In the genomic region with DNA sequence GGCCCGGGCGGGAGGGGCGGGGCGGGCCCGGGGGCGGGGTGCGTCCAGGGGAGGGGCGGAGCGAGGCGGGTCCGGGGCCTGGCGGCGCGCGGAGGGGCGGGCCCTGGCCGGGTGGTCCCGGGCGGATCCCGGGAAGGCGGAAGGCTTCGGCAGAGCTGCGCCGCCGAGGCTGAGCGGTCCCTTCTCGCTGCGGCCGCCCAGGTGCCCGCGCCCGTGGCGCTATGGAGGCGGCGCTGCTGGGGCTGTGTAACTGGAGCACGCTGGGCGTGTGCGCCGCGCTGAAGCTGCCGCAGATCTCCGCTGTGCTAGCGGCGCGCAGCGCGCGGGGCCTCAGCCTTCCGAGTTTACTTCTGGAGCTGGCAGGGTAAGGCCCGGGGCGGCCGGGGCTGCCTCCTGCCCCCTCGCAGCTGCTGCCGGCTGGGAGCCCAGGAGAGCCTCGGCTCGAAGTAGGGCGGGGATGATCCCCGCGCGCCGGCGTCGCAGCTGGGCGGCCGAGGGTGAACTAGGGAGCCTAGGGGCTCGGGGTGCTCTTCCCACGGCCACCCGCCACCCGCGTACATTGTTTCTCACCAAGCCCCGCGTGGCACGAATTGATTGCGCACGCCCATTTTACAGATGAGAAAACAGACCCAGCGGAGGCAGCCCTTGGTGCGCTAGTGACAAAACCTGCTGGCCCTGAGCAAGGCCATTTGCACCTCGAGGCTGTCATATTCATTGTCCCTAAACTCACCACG, we compare ENCODE assay signal across 8 cellular contexts. TPM values are rescaled to one million over a fixed set of nuclear protein-coding genes. Genes with fewer than 3 reads are reported as not detected.
DNase-seq lines count a peak whose midpoint lies in the region; ATAC-seq and TF ChIP-seq lines count a peak whose summit lies in the region.

Gene SLC66A3, plus strand, starts transcription at position 142 of the 734 bp plus-strand sequence. Its CDS starts 80 bp downstream, at position 222.

- H3F3A ChIP-seq in SK-N-SH (replicated peaks; ENCODE audit: insufficient read depth): peaks cover 11% of the 10 kb centered on the region

- ATAC-seq in HG02678 (IDR thresholded peaks at IDR 0.05; ENCODE audit: unreplicated experiment): peak; percentile 85

- DNase-seq in stimulated activated CD4-positive, alpha-beta T cell treated with anti-CD3 and anti-CD28 coated beads, Interleukin-15, amount 100 ng/mL, for 48 hours (ENCODE audit: low read depth in 2 of 2): peak; percentile 56 to 59
- no peak for DNase-seq in stimulated activated CD4-positive, alpha-beta T cell treated with anti-CD3 and anti-CD28 coated beads, Interleukin-12 subunit alpha, Interleukin-12 subunit beta, amount 100 ng/mL, for 4 hours
- DNase-seq in NAMALWA (ENCODE audit: low spot score) (peak; percentile 87), SK-N-SH (no peak), mesenteric fat pad (ENCODE audit: low spot score) (peak; percentile 94), tibial nerve (ENCODE audit: low spot score in 2 of 2) (no peak)

- H3K9me3 ChIP-seq in SK-N-SH (no peaks in the 10 kb centered on the region), tibial nerve (no peaks in the 10 kb centered on the region)

- H3K4me1 Mint-ChIP-seq in dendritic cell treated with granulocyte-macrophage colony-stimulating factor and Interleukin-4, amounts not matched to agents 40 ng/mL and 50 ng/mL, for 4 days (ENCODE audit: low read depth): peaks cover 41% of the 10 kb centered on the region

- H2AFZ ChIP-seq in SK-N-SH (ENCODE audit: low read depth): peak within 1 kb of the TSS; percentile 100

- TF ChIP-seq EP300 in SK-N-SH (IDR thresholded peaks at IDR 0.05; ENCODE audit: borderline replicate concordance in 1 of 2, low read depth in 1 of 2, low read length in 1 of 2): no peak; a peak in 1 of 4 replicates
- peak in 1 of 2 donors; percentile 78 for TF ChIP-seq EP300 in tibial nerve (IDR thresholded peaks at IDR 0.05)

- WGBS in SK-N-SH (ENCODE audit: low lambda C conversion rate): 3% methylated on average over 52 of the region's 79 CpGs
- WGBS in tibial nerve, 2 donors: 9 to 14% methylated on average over 17 to 26 of the region's 79 CpGs

- CTCF ChIA-PET in SK-N-SH (lab: Yijun Ruan, JAX): interaction anchor here (0.8 to 5.6 kb wide), 8 partner anchors 8 to 427 kb away, joined by 3 to 41 read pairs (median 4); a partner anchor contains a TSS

- POLR2A ChIA-PET in SK-N-SH (lab: Yijun Ruan, JAX): interaction anchor here (0.6 kb wide), 3 partner anchors 76 to 306 kb away, joined by 3 to 5 read pairs (median 4); no protein-coding TSS in a partner anchor

- H3K9me3 Mint-ChIP-seq in dendritic cell treated with granulocyte-macrophage colony-stimulating factor and Interleukin-4, amounts not matched to agents 40 ng/mL and 50 ng/mL, for 4 days: no peaks in the 10 kb centered on the region

- TF ChIP-seq RAD21 in SK-N-SH (IDR thresholded peaks at IDR 0.05; ENCODE audit: low read length): no peak; the same call in 1 of the 2 replicates

- H3K27ac ChIP-seq in SK-N-SH (ENCODE audit: low read depth in 2 of 2, low read length in 1 of 2) (peak within 1 kb of the TSS; percentile 74 to 82), tibial nerve (peak within 1 kb of the TSS; percentile 60 to 95 (median 93))

- H3K4me1 ChIP-seq in SK-N-SH (ENCODE audit: control insufficient read depth in 1 of 2, insufficient read depth in 2 of 2, low read depth in 1 of 2, low read length in 1 of 2): peaks cover 0 to 19% of the 10 kb centered on the region in 2 experiments; a peak in 1 of 4 replicates
- peaks cover 0 to 35% (median 23%) of the 10 kb centered on the region in 4 donors for H3K4me1 ChIP-seq in tibial nerve

- H3K4me2 ChIP-seq in SK-N-SH: peak within 1 kb of the TSS; percentile 92

- H3K36me3 Mint-ChIP-seq in dendritic cell treated with granulocyte-macrophage colony-stimulating factor and Interleukin-4, amounts not matched to agents 40 ng/mL and 50 ng/mL, for 4 days (ENCODE audit: low read depth): peaks cover 27% of the 10 kb centered on the region

- H3K4me3 Mint-ChIP-seq in dendritic cell treated with granulocyte-macrophage colony-stimulating factor and Interleukin-4, amounts not matched to agents 40 ng/mL and 50 ng/mL, for 4 days: peak within 1 kb of the TSS; percentile 80

- H3K4me3 ChIP-seq in SK-N-SH (ENCODE audit: low read depth in 2 of 2, low read length in 1 of 2) (peak within 1 kb of the TSS; percentile 70 to 84), tibial nerve (peak within 1 kb of the TSS; percentile 55 to 96 (median 94))

- H3K9ac ChIP-seq in SK-N-SH: peak within 1 kb of the TSS; percentile 88

- H3K27me3 Mint-ChIP-seq in dendritic cell treated with granulocyte-macrophage colony-stimulating factor and Interleukin-4, amounts not matched to agents 40 ng/mL and 50 ng/mL, for 4 days: no peaks in the 10 kb centered on the region

- H4K20me1 ChIP-seq in SK-N-SH (ENCODE audit: insufficient read depth): no peaks in the 10 kb centered on the region

- intact Hi-C loops in dendritic cell treated with granulocyte-macrophage colony-stimulating factor and Interleukin-4, amounts not matched to agents 40 ng/mL and 50 ng/mL, for 4 days (cut with micrococcal nuclease): loop anchor here (2.0 kb wide), 1 partner anchor 23 kb away; a partner anchor contains a TSS

- peak; percentile 77 to 85 for TF ChIP-seq POLR2A in tibial nerve (IDR thresholded peaks at IDR 0.05)

- H3K36me3 ChIP-seq in SK-N-SH (replicated peaks in 1 of 2; ENCODE audit: control insufficient read depth in 1 of 2, insufficient read depth in 2 of 2, low read length in 1 of 2): peaks cover 0 to 3% of the 10 kb centered on the region in 2 experiments
- peaks cover 0 to 5% (median 0%) of the 10 kb centered on the region in 3 donors for H3K36me3 ChIP-seq in tibial nerve

- H3K79me2 ChIP-seq in SK-N-SH (ENCODE audit: insufficient read depth): peaks cover 14% of the 10 kb centered on the region; the same call in 1 of the 2 replicates

- H3K27ac Mint-ChIP-seq in dendritic cell treated with granulocyte-macrophage colony-stimulating factor and Interleukin-4, amounts not matched to agents 40 ng/mL and 50 ng/mL, for 4 days: peak within 1 kb of the TSS; percentile 94

- H3K27me3 ChIP-seq in SK-N-SH (ENCODE audit: insufficient read depth) (no peaks in the 10 kb centered on the region), tibial nerve (no peaks in the 10 kb centered on the region)

- peak; percentile 22; the same call in 1 of the 2 replicates for TF ChIP-seq CTCF in SK-N-SH (IDR thresholded peaks at IDR 0.05)
- TF ChIP-seq CTCF in tibial nerve (IDR thresholded peaks at IDR 0.05): peak in 1 of 5 experiments; percentile 49

- H3K9me2 ChIP-seq in SK-N-SH: no peaks in the 10 kb centered on the region

TF ChIP-seq in SK-N-SH, 30 proteins besides CTCF, POLR2A, EP300 and RAD21 (continues in another document):
- TF ChIP-seq NFIC (IDR thresholded peaks at IDR 0.05; ENCODE audit: borderline replicate concordance) (0 out of 2 replicates have a peak, but pooled peaks have one; percentile 16), YY1 (IDR thresholded peaks at IDR 0.05; ENCODE audit: low read depth) (peak; percentile 71), NRF1 (IDR thresholded peaks at IDR 0.05; ENCODE audit: low read depth, low read length) (0 out of 2 replicates have a peak, but pooled peaks have one; percentile 23), MEF2A (IDR thresholded peaks at IDR 0.05; ENCODE audit: borderline replicate concordance, low read depth) (no peak), TCF12 (IDR thresholded peaks at IDR 0.05) (peak; percentile 17; the same call in 1 of the 2 replicates), TEAD4 (IDR thresholded peaks at IDR 0.05; ENCODE audit: borderline replicate concordance, insufficient read depth) (0 out of 2 replicates have a peak, but pooled peaks have one; percentile 37), FOXJ3 (CRISPR knock-in tag; IDR thresholded peaks at IDR 0.05) (0 out of 2 replicates have a peak, but pooled peaks have one; percentile 40), USF1 (IDR thresholded peaks at IDR 0.05; ENCODE audit: borderline replicate concordance, low read depth) (no peak; the same call in 1 of the 2 replicates), GABPA (IDR thresholded peaks at IDR 0.05; ENCODE audit: low read depth) (no peak), EZH2phosphoT487 (IDR thresholded peaks at IDR 0.05; ENCODE audit: borderline replicate concordance, low read depth) (no peak), ELF1 (IDR thresholded peaks at IDR 0.05) (peak; percentile 70; the same call in 1 of the 2 replicates), RXRA (IDR thresholded peaks at IDR 0.05; ENCODE audit: borderline replicate concordance, low read depth) (no peak), TAF1 (IDR thresholded peaks at IDR 0.05; ENCODE audit: borderline replicate concordance, low read depth, low read length) (peak; percentile 77)

RNA-seq across cellular contexts. Expression of gene SLC66A3, which starts in this region (rescaled TPM):
- polyA plus RNA-seq in SK-N-SH (2012; rRNA removed): 49.0 and 53.9 TPM in 2 replicates
- polyA plus RNA-seq in SK-N-SH (2012; cell fraction: cytosol; rRNA removed): 43.8 and 49.4 TPM in 2 replicates
- polyA plus RNA-seq in SK-N-SH (2012; cell fraction: nucleus; rRNA removed): 40.4 and 57.5 TPM in 2 replicates
- total RNA-seq in mesenteric fat pad: 19.9 TPM
- total RNA-seq in tibial nerve: 100 to 1,000 TPM in 3 of 4 donors, 10 to 100 TPM in 1; 49.8 to 120 (median 112) TPM

Comparison
In these comparisons a context has a peak if more than half of its experiments do, and no peak if none do; other contexts are left out.
1. DNase-seq: peak in stimulated activated CD4-positive, alpha-beta T cell treated with anti-CD3 and anti-CD28 coated beads, Interleukin-15, amount 100 ng/mL, for 48 hours (2 of 2), NAMALWA (single experiment) and mesenteric fat pad (single experiment); none in stimulated activated CD4-positive, alpha-beta T cell treated with anti-CD3 and anti-CD28 coated beads, Interleukin-12 subunit alpha, Interleukin-12 subunit beta, amount 100 ng/mL, for 4 hours (single experiment), SK-N-SH (single experiment) and tibial nerve (0 of 2).